11 cellular contexts compared by ENCODE assay signal in the genomic region with DNA sequence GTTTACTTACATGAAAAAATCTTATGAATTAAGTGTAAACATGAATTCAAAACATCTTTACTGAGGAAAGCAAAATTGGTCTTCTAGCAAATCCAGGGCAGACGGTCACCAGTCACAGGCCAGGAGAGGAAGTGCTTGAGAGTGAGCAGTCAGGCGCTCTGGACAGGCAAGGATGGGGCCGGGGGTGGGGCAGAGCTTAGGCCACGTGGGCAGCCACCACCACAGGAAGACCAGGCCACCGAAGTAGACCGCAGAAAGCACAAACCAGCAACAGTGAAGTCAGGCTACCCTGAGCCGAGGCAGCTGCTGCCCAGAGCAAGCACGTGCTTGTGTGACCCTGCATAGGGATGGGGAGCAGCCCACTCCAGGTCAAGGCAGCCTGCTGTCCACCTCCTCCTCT. TPM values are rescaled to one million over a fixed set of nuclear protein-coding genes. Genes with fewer than 3 reads are reported as not detected.
DNase-seq lines count a peak whose midpoint lies in the region; ATAC-seq and TF ChIP-seq lines count a peak whose summit lies in the region.
"Had no signal": no experiment of that assay in that cellular context is flagged by ENCODE, and none has a peak within 500 bp of the region (broad histone marks: within the 10 kb centered on the region; RNA-seq: fewer than 3 reads in every experiment).

No MANE protein-coding gene starts in this region.

- DNase-seq in CD14-positive monocyte (ENCODE audit: low spot score) (peak; percentile 83), caudate nucleus (lab: John Stamatoyannopoulos, UW) (peak in 14 of 61 donors; percentile 11 to 42 (median 30)), medulla oblongata (ENCODE audit: extremely low spot score) (peak; percentile 78), cortex of kidney (lab: John Stamatoyannopoulos, UW) (no peak), NCI-H187 treated with DMSO at 0.1 percent for 48 hours (lab: John Stamatoyannopoulos, UW) (no peak)
- DNase-seq: NCI-H1436 treated with DMSO at 0.1 percent for 48 hours had no signal

- H3K4me2 ChIP-seq in Loucy (ENCODE audit: low read depth, low read length, poor library complexity, severe bottlenecking), result peak overlapping the region; percentile 65

- peak overlapping the region; percentile 26 for H3K27ac ChIP-seq in caudate nucleus (ENCODE audit: low read depth, low read length)
- H3K27ac ChIP-seq: C4-2B had no signal

- peak overlapping the region; percentile 18 to 91 (median 71) for H3K27ac Mint-ChIP-seq in CD14-positive monocyte
- H3K27ac Mint-ChIP-seq: activated naive CD4-positive, alpha-beta T cell treated with anti-CD3 and anti-CD28 coated beads, Interleukin-2, amount 50 U/mL, for 24 hours had no signal

- peak overlapping the region; percentile 48 for H3K4me3 ChIP-seq in Loucy (ENCODE audit: low read length, poor library complexity, severe bottlenecking)

- peaks cover 0 to 2% (median 0%) of the 10 kb centered on the region in 7 donors for H3K9me3 Mint-ChIP-seq in CD14-positive monocyte
- H3K9me3 Mint-ChIP-seq: activated naive CD4-positive, alpha-beta T cell treated with anti-CD3 and anti-CD28 coated beads, Interleukin-2, amount 50 U/mL, for 24 hours had no signal

- peak overlapping the region in 1 of 2 donors; percentile 53 for H3K4me3 Mint-ChIP-seq in CD14-positive monocyte
- H3K4me3 Mint-ChIP-seq: activated naive CD4-positive, alpha-beta T cell treated with anti-CD3 and anti-CD28 coated beads, Interleukin-2, amount 50 U/mL, for 24 hours had no signal

- no peaks in the 10 kb centered on the region for H3K36me3 ChIP-seq in Loucy (ENCODE audit: insufficient read depth, low read length)

- peaks cover 31% of the 10 kb centered on the region for H3K4me1 Mint-ChIP-seq in CD14-positive monocyte
- H3K4me1 Mint-ChIP-seq: activated naive CD4-positive, alpha-beta T cell treated with anti-CD3 and anti-CD28 coated beads, Interleukin-2, amount 50 U/mL, for 24 hours had no signal

- H3K9me2 ChIP-seq in Loucy (replicated peaks; ENCODE audit: low read depth, low read length), result no peaks in the 10 kb centered on the region

- H3K79me2 ChIP-seq in Loucy (ENCODE audit: insufficient read depth, low read length), result no peaks in the 10 kb centered on the region

- TF ChIP-seq CTCF in CD14-positive monocyte (IDR thresholded peaks at IDR 0.05) (no peak), Loucy (conservative IDR thresholded peaks at IDR 0.05; ENCODE audit: low read length) (no peak)

- no peaks in the 10 kb centered on the region for H3F3A ChIP-seq in Loucy (ENCODE audit: low read depth)

- intact Hi-C loops in CD14-positive monocyte (cut with micrococcal nuclease), result no loop called here

- ATAC-seq in GM18511 (IDR thresholded peaks at IDR 0.05; ENCODE audit: unreplicated experiment) (no peak), HG03135 (IDR thresholded peaks at IDR 0.05; ENCODE audit: unreplicated experiment) (no peak)

- H3K36me3 Mint-ChIP-seq in CD14-positive monocyte, result no peaks in the 10 kb centered on the region
- H3K36me3 Mint-ChIP-seq: activated naive CD4-positive, alpha-beta T cell treated with anti-CD3 and anti-CD28 coated beads, Interleukin-2, amount 50 U/mL, for 24 hours had no signal

- H3K27me3 Mint-ChIP-seq in CD14-positive monocyte (ENCODE audit: low read depth in 3 of 3), result peaks cover 2 to 14% (median 3%) of the 10 kb centered on the region in 3 donors

- H4K20me1 ChIP-seq in Loucy (ENCODE audit: insufficient read depth, low read length, poor library complexity, severe bottlenecking), result no peaks in the 10 kb centered on the region

- H2AFZ ChIP-seq in Loucy (ENCODE audit: low read length), result no peak overlapping the region

- H3K9ac ChIP-seq in Loucy (ENCODE audit: low read depth, low read length, poor library complexity, severe bottlenecking), result peak overlapping the region; percentile 53

- H3K9me3 ChIP-seq in Loucy (ENCODE audit: insufficient read depth, low read depth, low read length), result no peaks in the 10 kb centered on the region

- no peaks in the 10 kb centered on the region for H3K27me3 ChIP-seq in Loucy (ENCODE audit: insufficient read depth, low read length, poor library complexity, severe bottlenecking)

- H3K4me1 ChIP-seq in Loucy (ENCODE audit: insufficient read depth, low read length, poor library complexity, severe bottlenecking), result peaks cover 66% of the 10 kb centered on the region

RNA-seq across cellular contexts. Expression of a gene that starts 33.5 kb away (rescaled TPM):
- 1 to 10 TPM; 5.7 to 8.0 TPM for polyA plus RNA-seq in CD14-positive monocyte

Comparison
In these comparisons a context has a peak if more than half of its experiments do, and no peak if none do; other contexts are left out.
1. DNase-seq: peak in CD14-positive monocyte (single experiment) and medulla oblongata (single experiment); none in cortex of kidney (single experiment) and NCI-H187 treated with DMSO at 0.1 percent for 48 hours (single experiment).